ENCODE assay signal across 8 cellular contexts in the genomic region with DNA sequence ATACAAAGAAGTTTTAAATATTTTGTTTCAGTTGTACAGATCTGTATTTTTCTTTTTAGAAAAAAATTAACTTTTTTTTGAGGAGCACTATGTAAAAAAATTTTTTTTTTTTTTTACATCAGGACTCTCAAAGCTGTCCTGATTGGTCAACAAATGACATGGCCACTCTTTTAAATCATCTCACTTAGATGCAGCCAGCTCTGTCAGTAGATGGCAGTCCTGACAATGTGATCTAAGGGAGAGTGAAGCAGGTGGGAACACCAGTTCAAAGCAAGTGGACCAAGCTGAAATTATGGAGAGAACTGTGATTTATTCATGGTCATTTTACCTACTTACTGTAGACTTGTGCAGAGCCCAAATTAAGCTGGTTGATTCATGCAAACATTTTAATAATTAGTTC.
DNase-seq lines count a peak whose midpoint lies in the region; ATAC-seq, FAIRE-seq and TF ChIP-seq lines count a peak whose summit lies in the region.

No MANE protein-coding gene starts in this region.

- POLR2A ChIA-PET in T-cell (lab: Charles Lee), result interaction anchor here (0.6 to 0.7 kb wide), 2 partner anchors 13 to 354 kb away, joined by 3 read pairs; no protein-coding TSS in a partner anchor

- ATAC-seq in GM18520 (IDR thresholded peaks at IDR 0.05; ENCODE audit: unreplicated experiment) (peak; percentile 48), HG03045 (IDR thresholded peaks at IDR 0.05; ENCODE audit: unreplicated experiment) (peak; percentile 61), T-cell (replicated peaks in 1 of 4) (no peak)

- no peaks in the 10 kb centered on the region for H3K36me3 Mint-ChIP-seq in T-cell

- peak; percentile 48 for TF ChIP-seq CTCF in epithelial cell of proximal tubule (conservative IDR thresholded peaks at IDR 0.05; ENCODE audit: low read depth, low read length)

- CTCF ChIA-PET in T-cell (lab: Charles Lee), result no interaction called here

- no peak overlapping the region for H3K4me3 ChIP-seq in epithelial cell of proximal tubule (ENCODE audit: low read depth, low read length)

- H3K9me3 Mint-ChIP-seq in T-cell, result peaks cover 4 to 7% (median 5%) of the 10 kb centered on the region in 3 donors

- H3K4me3 Mint-ChIP-seq in T-cell, result no peak overlapping the region

- peak; percentile 74 for DNase-seq in COLO829 (ENCODE audit: low spot score)
- DNase-seq in NCI-H524 treated with DMSO at 0.1 percent for 48 hours (lab: John Stamatoyannopoulos, UW), result peak; percentile 14
- no peak for DNase-seq in epithelial cell of proximal tubule (ENCODE audit: low read depth)
- DNase-seq in stromal cell of bone marrow (ENCODE audit: low read depth), result peak; percentile 18
- DNase-seq in T-cell, result no peak
- no peak for DNase-seq in GM19239 (ENCODE audit: insufficient read length, low spot score)

- no peak overlapping the region for H3K27ac Mint-ChIP-seq in T-cell

- no peaks in the 10 kb centered on the region for H3K27me3 Mint-ChIP-seq in T-cell

- FAIRE-seq in GM19239 (lab: Jason Lieb, UNC), result no peak

- no peaks in the 10 kb centered on the region for H3K4me1 Mint-ChIP-seq in T-cell

Comparison
In these comparisons a context has a peak if more than half of its experiments do, and no peak if none do; other contexts are left out.
1. DNase-seq: peak in COLO829 (single experiment), NCI-H524 treated with DMSO at 0.1 percent for 48 hours (single experiment) and stromal cell of bone marrow (single experiment); none in epithelial cell of proximal tubule (single experiment), T-cell (0 of 34) and GM19239 (single experiment).
2. ATAC-seq: peak in GM18520 (single experiment) and HG03045 (single experiment); none in T-cell (0 of 4).